ENCODE assay signal across 2 cellular contexts in the genomic region with DNA sequence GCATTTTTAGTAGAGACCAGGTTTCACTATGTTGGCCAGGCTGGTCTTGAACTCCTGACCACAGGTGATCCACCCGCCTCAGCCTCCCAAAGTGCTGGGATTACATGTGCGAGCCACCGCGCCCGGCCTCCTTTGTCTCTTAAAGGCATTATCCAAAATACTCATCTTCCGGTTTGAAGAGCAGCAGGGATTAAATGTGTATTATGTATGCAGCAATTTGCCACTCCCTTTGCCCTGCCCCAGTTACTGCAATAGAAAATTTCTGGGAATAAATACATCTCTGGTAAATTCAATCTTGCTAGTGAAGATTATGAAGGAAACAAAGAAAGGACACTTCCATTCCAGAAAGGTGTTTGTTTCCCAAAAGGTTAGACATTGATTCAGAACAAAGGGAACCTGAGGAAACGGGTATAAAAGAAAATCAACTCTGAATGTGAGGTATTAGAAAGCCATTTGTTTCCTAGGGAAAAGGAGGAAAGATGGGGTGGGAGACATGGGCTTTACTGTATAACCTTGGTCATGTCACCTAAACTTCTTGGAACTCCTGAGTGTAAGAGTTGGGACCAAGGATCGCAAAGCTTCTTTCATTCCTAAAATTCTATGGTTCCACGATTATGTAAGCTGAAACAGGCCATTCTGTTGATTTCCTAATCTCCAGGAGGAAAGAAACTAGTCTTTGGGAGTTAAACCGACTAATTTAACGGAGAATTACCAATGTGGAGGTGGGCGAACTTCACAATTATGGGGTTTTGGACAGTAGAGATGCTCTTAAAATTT.
TF ChIP-seq lines count a peak whose summit lies in the region.

No MANE protein-coding gene starts in this region.

TF ChIP-seq in SK-N-SH, 30 proteins besides CTCF, POLR2A, EP300 and RAD21 (continued from another document):
- TF ChIP-seq SIN3A (IDR thresholded peaks at IDR 0.05; ENCODE audit: borderline replicate concordance, low read depth, low read length): no peak
- TF ChIP-seq JUND (IDR thresholded peaks at IDR 0.05): no peak
- TF ChIP-seq, protein P1, sequence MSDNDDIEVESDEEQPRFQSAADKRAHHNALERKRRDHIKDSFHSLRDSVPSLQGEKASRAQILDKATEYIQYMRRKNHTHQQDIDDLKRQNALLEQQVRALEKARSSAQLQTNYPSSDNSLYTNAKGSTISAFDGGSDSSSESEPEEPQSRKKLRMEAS (IDR thresholded peaks at IDR 0.05; ENCODE audit: low read depth): no peak

TF ChIP-seq in SK-N-SH treated with all-trans-retinoic acid at 6 μM for 48 hours, 23 proteins besides CTCF, POLR2A, EP300 and RAD21 (continued from another document):
- TF ChIP-seq, protein P2, sequence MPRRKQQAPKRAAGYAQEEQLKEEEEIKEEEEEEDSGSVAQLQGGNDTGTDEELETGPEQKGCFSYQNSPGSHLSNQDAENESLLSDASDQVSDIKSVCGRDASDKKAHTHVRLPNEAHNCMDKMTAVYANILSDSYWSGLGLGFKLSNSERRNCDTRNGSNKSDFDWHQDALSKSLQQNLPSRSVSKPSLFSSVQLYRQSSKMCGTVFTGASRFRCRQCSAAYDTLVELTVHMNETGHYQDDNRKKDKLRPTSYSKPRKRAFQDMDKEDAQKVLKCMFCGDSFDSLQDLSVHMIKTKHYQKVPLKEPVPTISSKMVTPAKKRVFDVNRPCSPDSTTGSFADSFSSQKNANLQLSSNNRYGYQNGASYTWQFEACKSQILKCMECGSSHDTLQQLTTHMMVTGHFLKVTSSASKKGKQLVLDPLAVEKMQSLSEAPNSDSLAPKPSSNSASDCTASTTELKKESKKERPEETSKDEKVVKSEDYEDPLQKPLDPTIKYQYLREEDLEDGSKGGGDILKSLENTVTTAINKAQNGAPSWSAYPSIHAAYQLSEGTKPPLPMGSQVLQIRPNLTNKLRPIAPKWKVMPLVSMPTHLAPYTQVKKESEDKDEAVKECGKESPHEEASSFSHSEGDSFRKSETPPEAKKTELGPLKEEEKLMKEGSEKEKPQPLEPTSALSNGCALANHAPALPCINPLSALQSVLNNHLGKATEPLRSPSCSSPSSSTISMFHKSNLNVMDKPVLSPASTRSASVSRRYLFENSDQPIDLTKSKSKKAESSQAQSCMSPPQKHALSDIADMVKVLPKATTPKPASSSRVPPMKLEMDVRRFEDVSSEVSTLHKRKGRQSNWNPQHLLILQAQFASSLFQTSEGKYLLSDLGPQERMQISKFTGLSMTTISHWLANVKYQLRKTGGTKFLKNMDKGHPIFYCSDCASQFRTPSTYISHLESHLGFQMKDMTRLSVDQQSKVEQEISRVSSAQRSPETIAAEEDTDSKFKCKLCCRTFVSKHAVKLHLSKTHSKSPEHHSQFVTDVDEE (CRISPR knock-in tag; IDR thresholded peaks at IDR 0.05): no peak
- TF ChIP-seq ESRRG (CRISPR knock-in tag; IDR thresholded peaks at IDR 0.05): no peak
- TF ChIP-seq, protein P3, sequence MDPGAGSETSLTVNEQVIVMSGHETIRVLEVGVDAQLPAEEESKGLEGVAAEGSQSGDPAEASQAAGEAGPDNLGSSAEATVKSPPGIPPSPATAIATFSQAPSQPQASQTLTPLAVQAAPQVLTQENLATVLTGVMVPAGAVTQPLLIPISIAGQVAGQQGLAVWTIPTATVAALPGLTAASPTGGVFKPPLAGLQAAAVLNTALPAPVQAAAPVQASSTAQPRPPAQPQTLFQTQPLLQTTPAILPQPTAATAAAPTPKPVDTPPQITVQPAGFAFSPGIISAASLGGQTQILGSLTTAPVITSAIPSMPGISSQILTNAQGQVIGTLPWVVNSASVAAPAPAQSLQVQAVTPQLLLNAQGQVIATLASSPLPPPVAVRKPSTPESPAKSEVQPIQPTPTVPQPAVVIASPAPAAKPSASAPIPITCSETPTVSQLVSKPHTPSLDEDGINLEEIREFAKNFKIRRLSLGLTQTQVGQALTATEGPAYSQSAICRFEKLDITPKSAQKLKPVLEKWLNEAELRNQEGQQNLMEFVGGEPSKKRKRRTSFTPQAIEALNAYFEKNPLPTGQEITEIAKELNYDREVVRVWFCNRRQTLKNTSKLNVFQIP (CRISPR knock-in tag; IDR thresholded peaks at IDR 0.05; ENCODE audit: borderline replicate concordance, low read depth): no peak
